1 cellular context compared by ENCODE assay signal in the genomic region with DNA sequence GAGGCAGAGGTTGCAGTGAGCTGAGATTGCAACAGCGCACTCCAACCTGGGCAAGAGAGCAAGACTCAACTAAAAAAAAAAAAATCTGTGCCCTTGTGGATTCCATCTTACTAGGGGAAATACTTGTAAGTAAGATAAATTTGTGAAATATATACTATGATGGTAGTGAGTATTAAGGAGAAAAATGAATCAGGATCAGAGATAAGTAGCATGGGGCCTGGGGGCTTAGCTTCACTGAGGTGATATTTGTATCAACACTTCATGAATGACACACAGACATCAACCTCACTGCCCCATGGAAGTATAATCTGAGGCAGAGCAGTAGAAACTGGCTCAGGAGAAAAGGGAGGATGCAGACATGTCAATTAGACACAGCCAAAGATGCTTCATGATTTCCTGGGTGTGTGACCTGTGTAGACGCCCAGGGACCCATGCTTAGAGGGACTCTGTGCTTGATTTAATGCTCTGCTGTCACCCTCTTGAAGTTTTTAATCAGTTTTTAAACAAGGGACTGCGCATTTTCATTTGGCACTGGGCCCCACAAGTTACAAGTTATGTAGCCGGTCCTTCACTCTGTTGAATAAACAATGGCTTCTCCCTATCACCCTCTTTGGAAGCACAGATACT.
TF ChIP-seq lines count a peak whose summit lies in the region.

No MANE protein-coding gene starts in this region.

TF ChIP-seq in WTC11, 78 proteins besides CTCF, POLR2A, EP300 and RAD21 (continued from another document):
- TF ChIP-seq, protein P1, sequence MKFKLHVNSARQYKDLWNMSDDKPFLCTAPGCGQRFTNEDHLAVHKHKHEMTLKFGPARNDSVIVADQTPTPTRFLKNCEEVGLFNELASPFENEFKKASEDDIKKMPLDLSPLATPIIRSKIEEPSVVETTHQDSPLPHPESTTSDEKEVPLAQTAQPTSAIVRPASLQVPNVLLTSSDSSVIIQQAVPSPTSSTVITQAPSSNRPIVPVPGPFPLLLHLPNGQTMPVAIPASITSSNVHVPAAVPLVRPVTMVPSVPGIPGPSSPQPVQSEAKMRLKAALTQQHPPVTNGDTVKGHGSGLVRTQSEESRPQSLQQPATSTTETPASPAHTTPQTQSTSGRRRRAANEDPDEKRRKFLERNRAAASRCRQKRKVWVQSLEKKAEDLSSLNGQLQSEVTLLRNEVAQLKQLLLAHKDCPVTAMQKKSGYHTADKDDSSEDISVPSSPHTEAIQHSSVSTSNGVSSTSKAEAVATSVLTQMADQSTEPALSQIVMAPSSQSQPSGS (CRISPR knock-in tag; IDR thresholded peaks at IDR 0.05; ENCODE audit: borderline replicate concordance, low read depth) = no peak
- TF ChIP-seq NFATC4 (CRISPR knock-in tag; IDR thresholded peaks at IDR 0.05) (no peak), ZNF423 (CRISPR knock-in tag; IDR thresholded peaks at IDR 0.05) (no peak), FOXK1 (CRISPR knock-in tag; IDR thresholded peaks at IDR 0.05) (no peak), NR2C2 (CRISPR knock-in tag; IDR thresholded peaks at IDR 0.05) (no peak), RORB (CRISPR knock-in tag; IDR thresholded peaks at IDR 0.05) (no peak)
- TF ChIP-seq, protein P2, sequence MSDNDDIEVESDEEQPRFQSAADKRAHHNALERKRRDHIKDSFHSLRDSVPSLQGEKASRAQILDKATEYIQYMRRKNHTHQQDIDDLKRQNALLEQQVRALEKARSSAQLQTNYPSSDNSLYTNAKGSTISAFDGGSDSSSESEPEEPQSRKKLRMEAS (CRISPR knock-in tag; IDR thresholded peaks at IDR 0.05) = no peak
- TF ChIP-seq, protein P3, sequence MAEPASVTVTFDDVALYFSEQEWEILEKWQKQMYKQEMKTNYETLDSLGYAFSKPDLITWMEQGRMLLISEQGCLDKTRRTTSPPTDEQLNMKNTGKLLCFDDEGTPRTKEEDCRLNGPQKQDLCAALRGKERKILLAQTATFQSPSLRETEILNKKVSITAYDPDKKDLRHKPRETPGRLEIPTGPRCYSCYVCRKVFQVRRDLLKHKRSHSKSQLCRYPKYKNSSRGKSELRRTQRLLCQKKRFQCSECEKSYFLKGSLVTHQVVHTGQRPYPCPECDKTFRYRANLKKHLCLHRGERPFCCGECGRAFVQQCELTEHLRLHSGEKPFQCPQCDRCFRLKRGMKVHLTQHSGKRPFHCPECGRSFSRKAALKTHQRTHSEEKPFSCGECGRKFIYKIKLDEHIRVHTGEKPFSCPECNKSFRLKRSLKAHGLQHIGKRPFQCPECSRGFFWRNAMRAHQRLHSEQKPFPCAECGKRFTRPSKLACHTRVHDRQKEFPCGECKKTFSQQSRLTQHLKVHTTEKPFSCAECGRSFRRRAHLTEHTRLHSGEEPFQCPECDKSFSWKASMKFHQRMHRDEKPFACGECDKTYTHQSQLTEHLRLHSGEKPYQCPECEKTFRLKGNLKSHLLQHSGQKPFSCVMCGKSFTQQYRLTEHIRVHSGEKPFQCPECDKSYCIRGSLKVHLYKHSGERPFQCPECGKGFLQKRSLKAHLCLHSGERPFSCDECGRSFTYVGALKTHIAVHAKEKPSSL (CRISPR knock-in tag; conservative IDR thresholded peaks at IDR 0.05) = no peak
- TF ChIP-seq, protein P4, sequence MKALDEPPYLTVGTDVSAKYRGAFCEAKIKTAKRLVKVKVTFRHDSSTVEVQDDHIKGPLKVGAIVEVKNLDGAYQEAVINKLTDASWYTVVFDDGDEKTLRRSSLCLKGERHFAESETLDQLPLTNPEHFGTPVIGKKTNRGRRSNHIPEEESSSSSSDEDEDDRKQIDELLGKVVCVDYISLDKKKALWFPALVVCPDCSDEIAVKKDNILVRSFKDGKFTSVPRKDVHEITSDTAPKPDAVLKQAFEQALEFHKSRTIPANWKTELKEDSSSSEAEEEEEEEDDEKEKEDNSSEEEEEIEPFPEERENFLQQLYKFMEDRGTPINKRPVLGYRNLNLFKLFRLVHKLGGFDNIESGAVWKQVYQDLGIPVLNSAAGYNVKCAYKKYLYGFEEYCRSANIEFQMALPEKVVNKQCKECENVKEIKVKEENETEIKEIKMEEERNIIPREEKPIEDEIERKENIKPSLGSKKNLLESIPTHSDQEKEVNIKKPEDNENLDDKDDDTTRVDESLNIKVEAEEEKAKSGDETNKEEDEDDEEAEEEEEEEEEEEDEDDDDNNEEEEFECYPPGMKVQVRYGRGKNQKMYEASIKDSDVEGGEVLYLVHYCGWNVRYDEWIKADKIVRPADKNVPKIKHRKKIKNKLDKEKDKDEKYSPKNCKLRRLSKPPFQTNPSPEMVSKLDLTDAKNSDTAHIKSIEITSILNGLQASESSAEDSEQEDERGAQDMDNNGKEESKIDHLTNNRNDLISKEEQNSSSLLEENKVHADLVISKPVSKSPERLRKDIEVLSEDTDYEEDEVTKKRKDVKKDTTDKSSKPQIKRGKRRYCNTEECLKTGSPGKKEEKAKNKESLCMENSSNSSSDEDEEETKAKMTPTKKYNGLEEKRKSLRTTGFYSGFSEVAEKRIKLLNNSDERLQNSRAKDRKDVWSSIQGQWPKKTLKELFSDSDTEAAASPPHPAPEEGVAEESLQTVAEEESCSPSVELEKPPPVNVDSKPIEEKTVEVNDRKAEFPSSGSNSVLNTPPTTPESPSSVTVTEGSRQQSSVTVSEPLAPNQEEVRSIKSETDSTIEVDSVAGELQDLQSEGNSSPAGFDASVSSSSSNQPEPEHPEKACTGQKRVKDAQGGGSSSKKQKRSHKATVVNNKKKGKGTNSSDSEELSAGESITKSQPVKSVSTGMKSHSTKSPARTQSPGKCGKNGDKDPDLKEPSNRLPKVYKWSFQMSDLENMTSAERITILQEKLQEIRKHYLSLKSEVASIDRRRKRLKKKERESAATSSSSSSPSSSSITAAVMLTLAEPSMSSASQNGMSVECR (CRISPR knock-in tag; IDR thresholded peaks at IDR 0.05; ENCODE audit: borderline replicate concordance) = no peak
- TF ChIP-seq, protein P5, sequence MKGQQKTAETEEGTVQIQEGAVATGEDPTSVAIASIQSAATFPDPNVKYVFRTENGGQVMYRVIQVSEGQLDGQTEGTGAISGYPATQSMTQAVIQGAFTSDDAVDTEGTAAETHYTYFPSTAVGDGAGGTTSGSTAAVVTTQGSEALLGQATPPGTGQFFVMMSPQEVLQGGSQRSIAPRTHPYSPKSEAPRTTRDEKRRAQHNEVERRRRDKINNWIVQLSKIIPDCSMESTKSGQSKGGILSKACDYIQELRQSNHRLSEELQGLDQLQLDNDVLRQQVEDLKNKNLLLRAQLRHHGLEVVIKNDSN (CRISPR knock-in tag; IDR thresholded peaks at IDR 0.05) = no peak
